ENCODE assay signal across 1 cellular context in genomic region chr4:139083533-139084424, GRCh38.
A peak's percentile ranks its signal among the peaks of the same experiment; 100 is the strongest.
TF ChIP-seq lines count a peak whose summit lies in the region.

No MANE protein-coding gene starts in this region.

TF ChIP-seq in HEK293, 187 proteins besides CTCF, POLR2A, EP300 and RAD21 (continued from another document and continues in another):
- TF ChIP-seq ZSCAN30 (tag by site-specific recombination; IDR thresholded peaks at IDR 0.05) (peak; percentile 61; the same call in 1 of the 2 replicates), ZXDB (tag by site-specific recombination; IDR thresholded peaks at IDR 0.05) (peak; percentile 99), ZNF302 (tag by site-specific recombination; IDR thresholded peaks at IDR 0.05; ENCODE audit: low read depth) (no peak), BCL11A (tag by site-specific recombination; IDR thresholded peaks at IDR 0.05; ENCODE audit: low read depth) (no peak), ZFP69B (tag by site-specific recombination; IDR thresholded peaks at IDR 0.05) (peak; percentile 64), ZFP3 (tag by site-specific recombination; IDR thresholded peaks at IDR 0.05; ENCODE audit: low read depth) (no peak), SCRT2 (tag by site-specific recombination; IDR thresholded peaks at IDR 0.05) (no peak), PATZ1 (tag by site-specific recombination; IDR thresholded peaks at IDR 0.05) (peak; percentile 84), GLI2 (tag by site-specific recombination; IDR thresholded peaks at IDR 0.05; ENCODE audit: borderline replicate concordance, low read depth) (no peak), MYNN (tag by site-specific recombination; IDR thresholded peaks at IDR 0.05; ENCODE audit: borderline replicate concordance) (no peak), YY1 (tag by site-specific recombination; IDR thresholded peaks at IDR 0.05) (peak; percentile 84), ZFHX2 (tag by site-specific recombination; conservative IDR thresholded peaks at IDR 0.05) (peak; percentile 42), ZEB2 (tag by site-specific recombination; IDR thresholded peaks at IDR 0.05) (peak; percentile 63), KLF9 (tag by site-specific recombination; IDR thresholded peaks at IDR 0.05; ENCODE audit: low read depth) (peak; percentile 43; the same call in 1 of the 2 replicates), ZNF248 (tag by site-specific recombination; IDR thresholded peaks at IDR 0.05) (no peak), ZNF23 (tag by site-specific recombination; IDR thresholded peaks at IDR 0.05; ENCODE audit: borderline replicate concordance) (no peak), FEZF1 (tag by site-specific recombination; IDR thresholded peaks at IDR 0.05) (peak; percentile 4; the same call in 1 of the 2 replicates), ZSCAN16 (tag by site-specific recombination; IDR thresholded peaks at IDR 0.05) (0 out of 2 replicates have a peak, but pooled peaks have one; percentile 14), ZNF341 (tag by site-specific recombination; IDR thresholded peaks at IDR 0.05; ENCODE audit: low read depth) (peak; percentile 95), ZIC2 (tag by site-specific recombination; IDR thresholded peaks at IDR 0.05) (peak; percentile 50), ZSCAN18 (tag by site-specific recombination; IDR thresholded peaks at IDR 0.05) (no peak), ZBTB49 (tag by site-specific recombination; IDR thresholded peaks at IDR 0.05; ENCODE audit: low read depth) (no peak), SCRT1 (tag by site-specific recombination; IDR thresholded peaks at IDR 0.05; ENCODE audit: borderline replicate concordance) (no peak), WT1 (tag by site-specific recombination; IDR thresholded peaks at IDR 0.05) (0 out of 2 replicates have a peak, but pooled peaks have one; percentile 16), ZBTB1 (tag by site-specific recombination; IDR thresholded peaks at IDR 0.05) (no peak), SP2 (tag by site-specific recombination; IDR thresholded peaks at IDR 0.05) (peak; percentile 72), YY2 (tag by site-specific recombination; IDR thresholded peaks at IDR 0.05) (peak; percentile 71), ZBTB17 (tag by site-specific recombination; IDR thresholded peaks at IDR 0.05) (peak; percentile 94), ZNF112 (tag by site-specific recombination; IDR thresholded peaks at IDR 0.05) (no peak), MZF1 (tag by site-specific recombination; IDR thresholded peaks at IDR 0.05; ENCODE audit: borderline replicate concordance) (peak; percentile 18; the same call in 1 of the 2 replicates), HOXC10 (CRISPR knock-in tag; IDR thresholded peaks at IDR 0.05) (no peak), GLIS2 (tag by site-specific recombination; IDR thresholded peaks at IDR 0.05) (peak; percentile 93), ZSCAN5A (tag by site-specific recombination; IDR thresholded peaks at IDR 0.05) (0 out of 2 replicates have a peak, but pooled peaks have one; percentile 55), ZNF138 (tag by site-specific recombination; IDR thresholded peaks at IDR 0.05; ENCODE audit: borderline replicate concordance) (no peak), ZNF10 (tag by site-specific recombination; IDR thresholded peaks at IDR 0.05) (0 out of 2 replicates have a peak, but pooled peaks have one; percentile 7), ZNF785 (tag by site-specific recombination; IDR thresholded peaks at IDR 0.05) (0 out of 2 replicates have a peak, but pooled peaks have one; percentile 20), ZNF629 (tag by site-specific recombination; IDR thresholded peaks at IDR 0.05) (0 out of 2 replicates have a peak, but pooled peaks have one; percentile 24), ZNF558 (tag by site-specific recombination; IDR thresholded peaks at IDR 0.05) (no peak), ZSCAN4 (tag by site-specific recombination; IDR thresholded peaks at IDR 0.05) (peak; percentile 69; the same call in 1 of the 2 replicates), KLF8 (tag by site-specific recombination; IDR thresholded peaks at IDR 0.05) (peak; percentile 36; the same call in 1 of the 2 replicates), PRDM10 (tag by site-specific recombination; IDR thresholded peaks at IDR 0.05) (peak; percentile 66), ZNF596 (tag by site-specific recombination; IDR thresholded peaks at IDR 0.05) (0 out of 2 replicates have a peak, but pooled peaks have one; percentile 37), ZNF366 (tag by site-specific recombination; conservative IDR thresholded peaks at IDR 0.05) (peak; percentile 69), ZNF623 (tag by site-specific recombination; IDR thresholded peaks at IDR 0.05) (no peak), ZNF777 (tag by site-specific recombination; IDR thresholded peaks at IDR 0.05; ENCODE audit: borderline replicate concordance) (no peak), ZBTB10 (tag by site-specific recombination; IDR thresholded peaks at IDR 0.05) (peak; percentile 86; the same call in 1 of the 2 replicates), INSM2 (tag by site-specific recombination; IDR thresholded peaks at IDR 0.05) (peak; percentile 9; the same call in 1 of the 2 replicates), ZNF670 (tag by site-specific recombination; IDR thresholded peaks at IDR 0.05; ENCODE audit: low read depth) (no peak), ZNF664 (tag by site-specific recombination; IDR thresholded peaks at IDR 0.05) (no peak), ZNF335 (tag by site-specific recombination; conservative IDR thresholded peaks at IDR 0.05) (peak; percentile 75), KLF1 (tag by site-specific recombination; IDR thresholded peaks at IDR 0.05) (no peak), KLF10 (tag by site-specific recombination; IDR thresholded peaks at IDR 0.05) (peak; percentile 44; the same call in 1 of the 2 replicates)
